Comparison of ENCODE assay signal across 13 cellular contexts in the genomic region with DNA sequence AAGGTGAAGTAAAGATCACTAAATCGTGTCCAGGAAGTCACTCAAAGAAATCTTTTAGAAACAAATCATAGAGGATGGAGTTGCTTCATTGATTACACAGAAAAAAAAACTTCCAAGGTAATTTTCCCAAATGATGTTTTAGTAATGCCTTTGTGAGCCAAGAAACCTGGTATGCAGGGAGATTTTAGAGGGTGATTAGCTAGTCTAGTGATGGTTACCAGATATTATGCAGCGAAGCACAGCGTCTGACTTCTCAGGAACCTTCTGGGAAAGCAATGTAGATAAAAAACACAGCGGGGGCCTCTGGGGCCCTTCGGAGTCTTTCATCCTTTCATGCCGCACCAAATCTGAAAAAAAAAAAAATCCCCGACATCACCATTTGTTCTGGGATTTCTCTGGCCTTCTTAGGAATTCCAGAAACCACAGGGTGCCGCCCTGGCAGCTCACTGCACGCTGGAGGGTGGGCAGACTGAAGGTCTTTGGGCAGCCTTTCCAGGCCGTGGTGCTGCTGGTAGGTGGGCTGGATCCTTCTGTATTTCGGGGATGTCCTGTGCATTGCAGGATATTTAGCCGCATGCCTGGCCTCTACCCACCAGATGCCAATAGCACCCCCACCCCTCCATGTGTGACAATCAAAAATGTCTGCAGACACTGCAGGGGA. TPM values are rescaled to one million over a fixed set of nuclear protein-coding genes. Genes with fewer than 3 reads are reported as not detected.
DNase-seq lines count a peak whose midpoint lies in the region; ATAC-seq and TF ChIP-seq lines count a peak whose summit lies in the region.
"Had no signal": no experiment of that assay in that cellular context is flagged by ENCODE, and none has a peak within 500 bp of the region (broad histone marks: within the 10 kb centered on the region; RNA-seq: fewer than 3 reads in every experiment).

No MANE protein-coding gene starts in this region.

- no peak overlapping the region for H3K23ac ChIP-seq in trophoblast cell (ENCODE audit: low read length)

- H3K36me3 Mint-ChIP-seq in immature natural killer cell: no peaks in the 10 kb centered on the region

- H3K4me3 ChIP-seq in H7 (ENCODE audit: insufficient read depth, low read depth, low read length): no peak overlapping the region
- no peak overlapping the region for H3K4me3 ChIP-seq in RWPE2 (ENCODE audit: severe bottlenecking)
- H3K4me3 ChIP-seq in trophoblast cell (ENCODE audit: low read depth, low read length): no peak overlapping the region
- H3K4me3 ChIP-seq: esophagus muscularis mucosa, lower lobe of right lung had no signal

- H2BK120ac ChIP-seq in trophoblast cell (ENCODE audit: insufficient read depth, low read length, poor library complexity): peak overlapping the region; percentile 86

- peak overlapping the region; percentile 82 for H4K91ac ChIP-seq in trophoblast cell (ENCODE audit: low read depth, low read length)

- no peaks in the 10 kb centered on the region for H3K9me3 Mint-ChIP-seq in immature natural killer cell

- no peak overlapping the region for H2AFZ ChIP-seq in trophoblast cell (ENCODE audit: insufficient read depth, low read length, poor library complexity)

- peak overlapping the region; percentile 73 for H3K18ac ChIP-seq in trophoblast cell (ENCODE audit: low read length)

- H3K27ac Mint-ChIP-seq in immature natural killer cell: peak overlapping the region in 2 of 6 donors; percentile 37 to 51

- H3K27me3 ChIP-seq in H7 (ENCODE audit: control insufficient read depth, insufficient read depth, low read length) (no peaks in the 10 kb centered on the region), RWPE2 (ENCODE audit: insufficient read depth, poor library complexity, severe bottlenecking) (no peaks in the 10 kb centered on the region), trophoblast cell (ENCODE audit: insufficient read depth, low read length) (no peaks in the 10 kb centered on the region)

- peak; percentile 58 for DNase-seq in H7
- DNase-seq in RWPE2 (ENCODE audit: low spot score): no peak
- peak; percentile 54 for DNase-seq in fibroblast of peridontal ligament (ENCODE audit: extremely low read depth)
- DNase-seq in trophoblast cell: peak; percentile 50 to 83
- DNase-seq in GM13977 (ENCODE audit: low spot score): no peak
- DNase-seq in activated CD4-positive, alpha-beta T cell treated with anti-CD3 and anti-CD28 coated beads, Interleukin-2, amount 50 U/mL, for 4 hours: no peak
- DNase-seq in immature natural killer cell: no peak
- DNase-seq: activated CD4-positive, alpha-beta T cell treated with anti-CD3 and anti-CD28 coated beads for 4 hours; lower lobe of right lung had no signal

- in situ Hi-C loops in GM13977 (cut with MboI; ENCODE audit: low pct_unique_long_range_greater_than_20kb, low sequenced_read_pairs, unreplicated experiment): no loop called here

- H3K9ac ChIP-seq in trophoblast cell (ENCODE audit: low read length): no peak overlapping the region

- H4K12ac ChIP-seq in trophoblast cell (ENCODE audit: low read depth, low read length): no peak overlapping the region

- H3K4me1 ChIP-seq in RWPE2 (ENCODE audit: insufficient read depth, poor library complexity, severe bottlenecking): peaks cover 17% of the 10 kb centered on the region
- H3K4me1 ChIP-seq in trophoblast cell (ENCODE audit: control insufficient read depth in 1 of 2, insufficient read depth in 2 of 2, low read length in 2 of 2): peaks cover 12 to 18% of the 10 kb centered on the region in 2 experiments
- H3K4me1 ChIP-seq: lower lobe of right lung had no signal

- peaks cover 23 to 28% of the 10 kb centered on the region in 2 donors for H3K4me1 Mint-ChIP-seq in immature natural killer cell

- H3K27ac ChIP-seq in RWPE2 (ENCODE audit: poor library complexity, severe bottlenecking) (peak overlapping the region; percentile 84), trophoblast cell (ENCODE audit: low read depth, low read length) (peak overlapping the region; percentile 96)
- H3K27ac ChIP-seq: esophagus muscularis mucosa, lower lobe of right lung had no signal

- peak overlapping the region; percentile 79 for H2BK5ac ChIP-seq in trophoblast cell (ENCODE audit: low read depth, low read length, poor library complexity)

- H4K8ac ChIP-seq in trophoblast cell (ENCODE audit: low read depth, low read length): peak overlapping the region; percentile 20

- H2BK12ac ChIP-seq in trophoblast cell (ENCODE audit: low read length): peak overlapping the region; percentile 61

- peaks cover 24% of the 10 kb centered on the region for H3K79me1 ChIP-seq in trophoblast cell (ENCODE audit: low read length)

- peak; percentile 14 for TF ChIP-seq CTCF in RWPE2 (IDR thresholded peaks at IDR 0.05; ENCODE audit: poor library complexity, severe bottlenecking)
- no peak for TF ChIP-seq CTCF in GM13977 (IDR thresholded peaks at IDR 0.05; ENCODE audit: extremely low read depth, insufficient read depth, missing control alignments)

- WGBS in trophoblast cell (ENCODE audit: extremely low coverage, insufficient coverage, insufficient read length): no CpG with 5 or more reads among the region's 12 CpGs

- H3K4me2 ChIP-seq in trophoblast cell (ENCODE audit: low read length): peak overlapping the region; percentile 8

- H3K4ac ChIP-seq in trophoblast cell (ENCODE audit: low read depth, low read length): peak overlapping the region; percentile 3

- ATAC-seq in RWPE2 (ENCODE audit: low read depth) (peak; percentile 57), HG03521 (IDR thresholded peaks at IDR 0.05; ENCODE audit: unreplicated experiment) (no peak)
- ATAC-seq: lower lobe of right lung, Right ventricle myocardium inferior, sciatic nerve had no signal

- H3K36me3 ChIP-seq in H7 (replicated peaks; ENCODE audit: control insufficient read depth, insufficient read depth, low read length): no peaks in the 10 kb centered on the region
- H3K36me3 ChIP-seq in RWPE2 (ENCODE audit: low read depth): no peaks in the 10 kb centered on the region
- no peaks in the 10 kb centered on the region for H3K36me3 ChIP-seq in trophoblast cell (ENCODE audit: control insufficient read depth in 1 of 2, insufficient read depth in 2 of 2, low read length in 2 of 2)
- H3K36me3 ChIP-seq: lower lobe of right lung had no signal

- peak overlapping the region; percentile 23 for H3K14ac ChIP-seq in trophoblast cell (ENCODE audit: low read length)

- H3K79me2 ChIP-seq in trophoblast cell (ENCODE audit: control insufficient read depth, insufficient read depth, low read length, poor library complexity): peaks cover 5% of the 10 kb centered on the region

- no peak overlapping the region for H3K4me3 Mint-ChIP-seq in immature natural killer cell

- H3K9me3 ChIP-seq in RWPE2 (ENCODE audit: severe bottlenecking): no peaks in the 10 kb centered on the region
- peaks cover 1% of the 10 kb centered on the region for H3K9me3 ChIP-seq in trophoblast cell (ENCODE audit: insufficient read depth, low read depth, low read length)
- H3K9me3 ChIP-seq: esophagus muscularis mucosa, lower lobe of right lung had no signal

- peak overlapping the region; percentile 34 for H2AK5ac ChIP-seq in trophoblast cell (ENCODE audit: low read length)

- H3K27me3 Mint-ChIP-seq in immature natural killer cell (ENCODE audit: low read depth in 3 of 3): peaks cover 0 to 5% (median 0%) of the 10 kb centered on the region in 3 donors

RNA-seq across cellular contexts. Expression of a gene that starts 17.3 kb away (rescaled TPM):
- total RNA-seq in H7 (2014; rRNA removed; shearing (Covaris generic)): 0.26 and 0.42 TPM in 2 replicates
- 8.5 and 8.7 TPM in 2 replicates for polyA plus RNA-seq in trophoblast cell (2013)
- under 1 TPM in 1 of 3 donors, not detected in 2; 0.07 TPM for polyA plus RNA-seq in immature natural killer cell
- total RNA-seq: lower lobe of right lung had no signal

RNA-seq across cellular contexts. Expression of a gene that starts 59.7 kb away (rescaled TPM):
- 18.9 and 28.6 TPM in 2 replicates for total RNA-seq in H7 (2014; rRNA removed; shearing (Covaris generic))
- 29.5 and 29.7 TPM in 2 replicates for polyA plus RNA-seq in trophoblast cell (2013)
- polyA plus RNA-seq in immature natural killer cell: 10 to 100 TPM; 18.8 to 34.2 (median 30.6) TPM

Comparison
In these comparisons a context has a peak if more than half of its experiments do, and no peak if none do; other contexts are left out.
1. DNase-seq: peak in H7 (single experiment), fibroblast of peridontal ligament (single experiment) and trophoblast cell (2 of 2); none in RWPE2 (single experiment), GM13977 (single experiment), activated CD4-positive, alpha-beta T cell treated with anti-CD3 and anti-CD28 coated beads, Interleukin-2, amount 50 U/mL, for 4 hours (0 of 2) and immature natural killer cell (0 of 3).